ENCODE assay signal across 1 cellular context in the genomic region with DNA sequence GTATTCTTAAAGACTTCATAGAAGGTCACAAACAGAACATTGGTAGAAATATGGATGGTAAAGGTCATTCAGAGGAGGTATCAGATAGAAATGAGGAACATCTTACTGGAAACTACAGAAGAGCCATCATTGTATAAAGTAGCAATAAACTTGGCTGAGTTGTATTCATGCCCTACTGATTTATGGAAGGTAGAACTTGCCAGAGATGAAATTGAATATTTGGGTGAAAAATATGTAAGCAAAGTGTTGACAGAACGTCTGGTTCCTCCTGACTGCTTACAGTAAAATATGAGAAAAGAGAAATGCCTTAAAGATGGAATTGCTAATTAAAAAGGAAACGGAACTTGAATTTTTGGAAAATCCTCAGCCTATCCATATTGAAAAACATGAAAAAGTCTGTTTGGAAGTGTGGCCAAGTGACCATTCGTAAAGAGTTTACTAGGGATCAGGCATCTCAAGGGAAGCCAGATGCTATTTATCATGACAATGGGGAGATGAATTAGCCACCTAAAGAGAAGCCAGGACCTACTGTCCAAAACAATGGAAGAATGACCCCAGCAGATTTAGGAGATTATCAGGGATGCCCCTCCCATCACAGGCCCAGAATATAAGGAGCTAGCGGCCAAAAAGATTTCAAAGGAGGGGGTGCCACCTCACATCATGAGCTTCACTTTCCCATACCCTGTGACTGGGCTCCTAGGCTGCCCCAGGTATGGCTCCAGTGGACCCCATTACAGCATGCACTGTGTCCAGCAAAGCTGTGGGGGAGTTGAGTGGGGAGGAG.
TF ChIP-seq lines count a peak whose summit lies in the region.

No MANE protein-coding gene starts in this region.

TF ChIP-seq in GM12878, 131 proteins besides CTCF, POLR2A, EP300 and RAD21:
- TF ChIP-seq, protein P1, sequence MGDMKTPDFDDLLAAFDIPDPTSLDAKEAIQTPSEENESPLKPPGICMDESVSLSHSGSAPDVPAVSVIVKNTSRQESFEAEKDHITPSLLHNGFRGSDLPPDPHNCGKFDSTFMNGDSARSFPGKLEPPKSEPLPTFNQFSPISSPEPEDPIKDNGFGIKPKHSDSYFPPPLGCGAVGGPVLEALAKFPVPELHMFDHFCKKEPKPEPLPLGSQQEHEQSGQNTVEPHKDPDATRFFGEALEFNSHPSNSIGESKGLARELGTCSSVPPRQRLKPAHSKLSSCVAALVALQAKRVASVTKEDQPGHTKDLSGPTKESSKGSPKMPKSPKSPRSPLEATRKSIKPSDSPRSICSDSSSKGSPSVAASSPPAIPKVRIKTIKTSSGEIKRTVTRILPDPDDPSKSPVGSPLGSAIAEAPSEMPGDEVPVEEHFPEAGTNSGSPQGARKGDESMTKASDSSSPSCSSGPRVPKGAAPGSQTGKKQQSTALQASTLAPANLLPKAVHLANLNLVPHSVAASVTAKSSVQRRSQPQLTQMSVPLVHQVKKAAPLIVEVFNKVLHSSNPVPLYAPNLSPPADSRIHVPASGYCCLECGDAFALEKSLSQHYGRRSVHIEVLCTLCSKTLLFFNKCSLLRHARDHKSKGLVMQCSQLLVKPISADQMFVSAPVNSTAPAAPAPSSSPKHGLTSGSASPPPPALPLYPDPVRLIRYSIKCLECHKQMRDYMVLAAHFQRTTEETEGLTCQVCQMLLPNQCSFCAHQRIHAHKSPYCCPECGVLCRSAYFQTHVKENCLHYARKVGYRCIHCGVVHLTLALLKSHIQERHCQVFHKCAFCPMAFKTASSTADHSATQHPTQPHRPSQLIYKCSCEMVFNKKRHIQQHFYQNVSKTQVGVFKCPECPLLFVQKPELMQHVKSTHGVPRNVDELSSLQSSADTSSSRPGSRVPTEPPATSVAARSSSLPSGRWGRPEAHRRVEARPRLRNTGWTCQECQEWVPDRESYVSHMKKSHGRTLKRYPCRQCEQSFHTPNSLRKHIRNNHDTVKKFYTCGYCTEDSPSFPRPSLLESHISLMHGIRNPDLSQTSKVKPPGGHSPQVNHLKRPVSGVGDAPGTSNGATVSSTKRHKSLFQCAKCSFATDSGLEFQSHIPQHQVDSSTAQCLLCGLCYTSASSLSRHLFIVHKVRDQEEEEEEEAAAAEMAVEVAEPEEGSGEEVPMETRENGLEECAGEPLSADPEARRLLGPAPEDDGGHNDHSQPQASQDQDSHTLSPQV (IDR thresholded peaks at IDR 0.05), result no peak
- TF ChIP-seq RAD51 (IDR thresholded peaks at IDR 0.05), result no peak
- TF ChIP-seq KAT2A (conservative IDR thresholded peaks at IDR 0.05; ENCODE audit: control insufficient read depth, low read depth, low read length), result no peak
- TF ChIP-seq, protein P2, sequence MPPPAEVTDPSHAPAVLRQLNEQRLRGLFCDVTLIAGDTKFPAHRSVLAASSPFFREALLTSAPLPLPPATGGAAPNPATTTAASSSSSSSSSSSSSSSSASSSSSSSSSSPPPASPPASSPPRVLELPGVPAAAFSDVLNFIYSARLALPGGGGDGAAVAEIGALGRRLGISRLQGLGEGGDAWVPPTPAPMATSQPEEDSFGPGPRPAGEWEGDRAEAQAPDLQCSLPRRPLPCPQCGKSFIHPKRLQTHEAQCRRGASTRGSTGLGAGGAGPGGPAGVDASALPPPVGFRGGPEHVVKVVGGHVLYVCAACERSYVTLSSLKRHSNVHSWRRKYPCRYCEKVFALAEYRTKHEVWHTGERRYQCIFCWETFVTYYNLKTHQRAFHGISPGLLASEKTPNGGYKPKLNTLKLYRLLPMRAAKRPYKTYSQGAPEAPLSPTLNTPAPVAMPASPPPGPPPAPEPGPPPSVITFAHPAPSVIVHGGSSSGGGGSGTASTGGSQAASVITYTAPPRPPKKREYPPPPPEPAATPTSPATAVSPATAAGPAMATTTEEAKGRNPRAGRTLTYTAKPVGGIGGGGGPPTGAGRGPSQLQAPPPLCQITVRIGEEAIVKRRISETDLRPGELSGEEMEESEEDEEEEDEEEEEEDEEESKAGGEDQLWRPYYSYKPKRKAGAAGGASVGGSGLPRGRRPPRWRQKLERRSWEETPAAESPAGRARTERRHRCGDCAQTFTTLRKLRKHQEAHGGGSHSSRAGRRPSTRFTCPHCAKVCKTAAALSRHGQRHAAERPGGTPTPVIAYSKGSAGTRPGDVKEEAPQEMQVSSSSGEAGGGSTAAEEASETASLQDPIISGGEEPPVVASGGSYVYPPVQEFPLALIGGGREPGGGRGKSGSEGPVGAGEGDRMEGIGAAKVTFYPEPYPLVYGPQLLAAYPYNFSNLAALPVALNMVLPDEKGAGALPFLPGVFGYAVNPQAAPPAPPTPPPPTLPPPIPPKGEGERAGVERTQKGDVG (CRISPR knock-in tag; IDR thresholded peaks at IDR 0.05), result no peak
- TF ChIP-seq, protein P3, sequence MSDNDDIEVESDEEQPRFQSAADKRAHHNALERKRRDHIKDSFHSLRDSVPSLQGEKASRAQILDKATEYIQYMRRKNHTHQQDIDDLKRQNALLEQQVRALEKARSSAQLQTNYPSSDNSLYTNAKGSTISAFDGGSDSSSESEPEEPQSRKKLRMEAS (IDR thresholded peaks at IDR 0.05; ENCODE audit: low read depth, low read length), result no peak
- TF ChIP-seq CREB1 (IDR thresholded peaks at IDR 0.05; ENCODE audit: low read depth), result no peak
- TF ChIP-seq, protein P4, sequence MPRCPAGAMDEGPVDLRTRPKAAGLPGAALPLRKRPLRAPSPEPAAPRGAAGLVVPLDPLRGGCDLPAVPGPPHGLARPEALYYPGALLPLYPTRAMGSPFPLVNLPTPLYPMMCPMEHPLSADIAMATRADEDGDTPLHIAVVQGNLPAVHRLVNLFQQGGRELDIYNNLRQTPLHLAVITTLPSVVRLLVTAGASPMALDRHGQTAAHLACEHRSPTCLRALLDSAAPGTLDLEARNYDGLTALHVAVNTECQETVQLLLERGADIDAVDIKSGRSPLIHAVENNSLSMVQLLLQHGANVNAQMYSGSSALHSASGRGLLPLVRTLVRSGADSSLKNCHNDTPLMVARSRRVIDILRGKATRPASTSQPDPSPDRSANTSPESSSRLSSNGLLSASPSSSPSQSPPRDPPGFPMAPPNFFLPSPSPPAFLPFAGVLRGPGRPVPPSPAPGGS (IDR thresholded peaks at IDR 0.05; ENCODE audit: borderline replicate concordance, insufficient read depth, low read depth, low read length, poor library complexity, severe bottlenecking), result no peak
- TF ChIP-seq RFX5 (IDR thresholded peaks at IDR 0.05; ENCODE audit: low read depth, low read length), result no peak
- TF ChIP-seq CHD2 (IDR thresholded peaks at IDR 0.05; ENCODE audit: borderline replicate concordance, low read depth, low read length), result no peak
- TF ChIP-seq, protein P5, sequence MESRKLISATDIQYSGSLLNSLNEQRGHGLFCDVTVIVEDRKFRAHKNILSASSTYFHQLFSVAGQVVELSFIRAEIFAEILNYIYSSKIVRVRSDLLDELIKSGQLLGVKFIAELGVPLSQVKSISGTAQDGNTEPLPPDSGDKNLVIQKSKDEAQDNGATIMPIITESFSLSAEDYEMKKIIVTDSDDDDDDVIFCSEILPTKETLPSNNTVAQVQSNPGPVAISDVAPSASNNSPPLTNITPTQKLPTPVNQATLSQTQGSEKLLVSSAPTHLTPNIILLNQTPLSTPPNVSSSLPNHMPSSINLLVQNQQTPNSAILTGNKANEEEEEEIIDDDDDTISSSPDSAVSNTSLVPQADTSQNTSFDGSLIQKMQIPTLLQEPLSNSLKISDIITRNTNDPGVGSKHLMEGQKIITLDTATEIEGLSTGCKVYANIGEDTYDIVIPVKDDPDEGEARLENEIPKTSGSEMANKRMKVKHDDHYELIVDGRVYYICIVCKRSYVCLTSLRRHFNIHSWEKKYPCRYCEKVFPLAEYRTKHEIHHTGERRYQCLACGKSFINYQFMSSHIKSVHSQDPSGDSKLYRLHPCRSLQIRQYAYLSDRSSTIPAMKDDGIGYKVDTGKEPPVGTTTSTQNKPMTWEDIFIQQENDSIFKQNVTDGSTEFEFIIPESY (IDR thresholded peaks at IDR 0.05), result no peak
- TF ChIP-seq CBX3 (IDR thresholded peaks at IDR 0.05; ENCODE audit: borderline replicate concordance, low read depth), result no peak
- TF ChIP-seq SIX5 (IDR thresholded peaks at IDR 0.05; ENCODE audit: low read depth, low read length, severe bottlenecking), result no peak
- no peak for TF ChIP-seq ZNF274 (IDR thresholded peaks at IDR 0.05; ENCODE audit: insufficient read depth, insufficient read length)
